ENCODE assay signal across 9 cellular contexts in the genomic region with DNA sequence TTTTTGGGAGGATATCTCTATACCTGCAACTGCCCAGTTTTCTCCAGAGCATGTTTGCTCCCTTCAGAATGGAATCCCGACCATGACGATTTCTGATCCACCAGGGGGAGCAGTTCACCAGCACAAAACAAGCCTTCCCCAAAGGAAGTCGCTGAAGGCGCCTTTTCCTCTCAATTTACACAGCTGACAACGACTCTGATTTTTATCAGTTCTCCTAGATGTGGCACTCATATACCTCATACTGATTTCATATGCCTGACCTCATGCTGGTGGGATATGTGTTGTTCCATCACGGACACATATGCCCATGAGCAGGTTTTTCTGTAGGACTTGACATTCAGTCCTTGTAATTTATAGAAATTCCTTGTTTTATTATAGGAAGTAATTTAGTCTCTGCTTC.
DNase-seq lines count a peak whose midpoint lies in the region; ATAC-seq and TF ChIP-seq lines count a peak whose summit lies in the region.
"Had no signal": no experiment of that assay in that cellular context is flagged by ENCODE, and none has a peak within 500 bp of the region (broad histone marks: within the 10 kb centered on the region; RNA-seq: fewer than 3 reads in every experiment).

No MANE protein-coding gene starts in this region.

- H3K27ac ChIP-seq in substantia nigra (ENCODE audit: low read depth, low read length, poor library complexity, severe bottlenecking) = no peak overlapping the region

- TF ChIP-seq CTCF in GM13977 (IDR thresholded peaks at IDR 0.05; ENCODE audit: extremely low read depth, insufficient read depth, missing control alignments) (peak; percentile 70), nephron progenitor cell (IDR thresholded peaks at IDR 0.05) (peak; percentile 81)

- H3K9me3 Mint-ChIP-seq in nephron progenitor cell = peaks cover 7% of the 10 kb centered on the region
- H3K9me3 Mint-ChIP-seq: stimulated activated naive CD8-positive, alpha-beta T cell treated with anti-CD3 and anti-CD28 coated beads, Interleukin-15, Interleukin-2, amounts not matched to agents 100 ng/mL and 50 ng/mL, for 24 hours had no signal

- no peak overlapping the region for H3K4me3 Mint-ChIP-seq in nephron progenitor cell
- H3K4me3 Mint-ChIP-seq: stimulated activated naive CD8-positive, alpha-beta T cell treated with anti-CD3 and anti-CD28 coated beads, Interleukin-15, Interleukin-2, amounts not matched to agents 100 ng/mL and 50 ng/mL, for 24 hours had no signal

- peaks cover 64% of the 10 kb centered on the region for H3K4me1 Mint-ChIP-seq in nephron progenitor cell

- H3K27me3 Mint-ChIP-seq in nephron progenitor cell (ENCODE audit: low read depth, poor library complexity) = no peaks in the 10 kb centered on the region

- ATAC-seq in HG03565 (IDR thresholded peaks at IDR 0.05; ENCODE audit: unreplicated experiment) = peak; percentile 58

- peak overlapping the region; percentile 60 for H3K27ac Mint-ChIP-seq in nephron progenitor cell
- H3K27ac Mint-ChIP-seq: stimulated activated naive CD8-positive, alpha-beta T cell treated with anti-CD3 and anti-CD28 coated beads, Interleukin-15, Interleukin-2, amounts not matched to agents 100 ng/mL and 50 ng/mL, for 24 hours had no signal

- in situ Hi-C loops in GM13977 (cut with MboI; ENCODE audit: low pct_unique_long_range_greater_than_20kb, low sequenced_read_pairs, unreplicated experiment) = no loop called here

- peak; percentile 57 for DNase-seq in A172 (ENCODE audit: low spot score)
- peak; percentile 20 for DNase-seq in GM13977 (ENCODE audit: low spot score)
- peak; percentile 41 for DNase-seq in NOMO-1 treated with DMSO at 0.1 percent for 48 hours (lab: John Stamatoyannopoulos, UW; ENCODE audit: unreplicated experiment)
- DNase-seq in activated T-cell treated with anti-CD3 and anti-CD28 coated beads for 24 hours (ENCODE audit: low read depth) = peak; percentile 17
- DNase-seq in fibroblast of gingiva (ENCODE audit: low read depth) = peak; percentile 70
- peak; percentile 69 for DNase-seq in nephron progenitor cell
- peak in 40 of 49 donors; percentile 0 to 67 (median 33) for DNase-seq in substantia nigra (lab: John Stamatoyannopoulos, UW)

- peaks cover 23% of the 10 kb centered on the region for H3K36me3 Mint-ChIP-seq in nephron progenitor cell (ENCODE audit: low read depth)

Comparison
In these comparisons a context has a peak if more than half of its experiments do, and no peak if none do; other contexts are left out.
1. DNase-seq: peak in every context shown above with its lines; median percentile 70 in fibroblast of gingiva; 69 in nephron progenitor cell; 57 in A172; 41 in NOMO-1 treated with DMSO at 0.1 percent for 48 hours; 33 in substantia nigra; 20 in GM13977; 17 in activated T-cell treated with anti-CD3 and anti-CD28 coated beads for 24 hours.